Comparison of ENCODE assay signal across 20 cellular contexts in genomic region chr22:46371623-46372226, GRCh38. TPM values are rescaled to one million over a fixed set of nuclear protein-coding genes. Genes with fewer than 3 reads are reported as not detected.
DNase-seq lines count a peak whose midpoint lies in the region; FAIRE-seq and TF ChIP-seq lines count a peak whose summit lies in the region.
"Had no signal": no experiment of that assay in that cellular context is flagged by ENCODE, and none has a peak within 500 bp of the region (broad histone marks: within the 10 kb centered on the region; RNA-seq: fewer than 3 reads in every experiment).

No MANE protein-coding gene starts in this region.

- no peaks in the 10 kb centered on the region for H3K79me2 ChIP-seq in astrocyte (ENCODE audit: insufficient read depth, low read length)

- H3K4me1 Mint-ChIP-seq in astrocyte (ENCODE audit: low read depth, unreplicated experiment) (no peaks in the 10 kb centered on the region), immature natural killer cell (peaks cover 70 to 72% of the 10 kb centered on the region in 2 donors)

- peaks cover 14% of the 10 kb centered on the region for H3K9me3 Mint-ChIP-seq in astrocyte (ENCODE audit: unreplicated experiment)
- peaks cover 0 to 15% (median 13%) of the 10 kb centered on the region in 6 donors for H3K9me3 Mint-ChIP-seq in immature natural killer cell

- no peaks in the 10 kb centered on the region for H3K27me3 ChIP-seq in astrocyte (ENCODE audit: insufficient read depth, low read length)
- H3K27me3 ChIP-seq: SJCRH30 had no signal

- H3K27ac ChIP-seq in HEK293 (ENCODE audit: extremely low read depth, low read depth, low read length) (no peak overlapping the region), astrocyte (ENCODE audit: low read depth, low read length) (no peak overlapping the region)
- H3K27ac ChIP-seq: BLaER1 treated with 17β-estradiol and CSF1 and Interleukin-3, amounts not matched to agents 10 nM and 100 nM; SJCRH30 had no signal

- no peaks in the 10 kb centered on the region for H3K9me3 ChIP-seq in HEK293 (ENCODE audit: control insufficient read depth, insufficient read depth, low read depth, low read length)
- peaks cover 2% of the 10 kb centered on the region for H3K9me3 ChIP-seq in astrocyte (ENCODE audit: insufficient read depth, low read depth, low read length)

- H4K20me1 ChIP-seq in astrocyte (ENCODE audit: insufficient read depth, low read length): no peaks in the 10 kb centered on the region

- no peak overlapping the region for H3K4me2 ChIP-seq in astrocyte (ENCODE audit: low read length)

- H3K4me3 ChIP-seq in HEK293 (ENCODE audit: low read depth, low read length) (no peak overlapping the region), astrocyte (ENCODE audit: insufficient read depth, low read depth, low read length) (no peak overlapping the region)
- H3K4me3 ChIP-seq: BLaER1 treated with 17β-estradiol and CSF1 and Interleukin-3, amounts not matched to agents 10 nM and 100 nM; SJCRH30 had no signal

- peaks cover 10% of the 10 kb centered on the region for H3K27me3 Mint-ChIP-seq in astrocyte (ENCODE audit: low read depth, unreplicated experiment)
- H3K27me3 Mint-ChIP-seq in immature natural killer cell (ENCODE audit: low read depth in 3 of 3): peaks cover 7 to 17% (median 11%) of the 10 kb centered on the region in 3 donors

- H3K36me3 Mint-ChIP-seq in astrocyte (ENCODE audit: low read depth, unreplicated experiment) (peaks cover 30% of the 10 kb centered on the region), immature natural killer cell (peaks cover 3 to 11% (median 5%) of the 10 kb centered on the region in 3 donors)

- peak overlapping the region; percentile 55 for H3K27ac Mint-ChIP-seq in astrocyte (ENCODE audit: unreplicated experiment)
- peak overlapping the region; percentile 92 to 99 (median 96) for H3K27ac Mint-ChIP-seq in immature natural killer cell

- H3K4me3 Mint-ChIP-seq in astrocyte (ENCODE audit: unreplicated experiment): no peak overlapping the region
- peak overlapping the region; percentile 83 to 90 (median 86) for H3K4me3 Mint-ChIP-seq in immature natural killer cell

- TF ChIP-seq CTCF in HEK293 (tag by site-specific recombination; IDR thresholded peaks at IDR 0.05) (no peak), astrocyte (IDR thresholded peaks at IDR 0.05; ENCODE audit: insufficient read depth, low read depth, low read length) (no peak)

- DNase-seq in astrocyte (ENCODE audit: low read depth): no peak
- no peak for DNase-seq in immature natural killer cell
- no peak for DNase-seq in AG08396 (ENCODE audit: low spot score)
- DNase-seq in HuH-7 (ENCODE audit: low spot score): no peak
- DNase-seq in COLO668 (lab: John Stamatoyannopoulos, UW; ENCODE audit: unreplicated experiment): no peak
- DNase-seq in activated CD4-positive, CD25-positive, alpha-beta regulatory T cell treated with anti-CD3 and anti-CD28 coated beads, Interleukin-2, amount 50 U/mL, for 72 hours: no peak
- DNase-seq: DMS79, H7, Karpas-422, MV-4-11, NCI-H1105 treated with DMSO at 0.1 percent for 48 hours, NCI-H2029 treated with DMSO at 0.1 percent for 48 hours, NCI-H2171, NCI-H345, NCI-H524, NCI-H774, SJCRH30 had no signal

- H2AFZ ChIP-seq in astrocyte (ENCODE audit: low read depth, low read length): no peak overlapping the region

- H3K4me1 ChIP-seq in HEK293 (ENCODE audit: control insufficient read depth, insufficient read depth, low read length) (peaks cover 9% of the 10 kb centered on the region; the same call in 1 of the 2 replicates), astrocyte (ENCODE audit: insufficient read depth, low read length) (peaks cover 7% of the 10 kb centered on the region)

- H3K9ac ChIP-seq in astrocyte (ENCODE audit: low read length): no peak overlapping the region
- H3K9ac ChIP-seq: BLaER1 treated with 17β-estradiol and CSF1 and Interleukin-3, amounts not matched to agents 10 nM and 100 nM had no signal

- H3K36me3 ChIP-seq in HEK293 (ENCODE audit: control insufficient read depth in 2 of 2, insufficient read depth in 1 of 2, low read length in 2 of 2): peaks cover 10 to 24% of the 10 kb centered on the region in 2 experiments; a peak in 2 of 3 replicates
- no peaks in the 10 kb centered on the region for H3K36me3 ChIP-seq in astrocyte (ENCODE audit: insufficient read depth, low read length)
- H3K36me3 ChIP-seq: SJCRH30 had no signal

- CTCF ChIA-PET in HEK293 (lab: Yijun Ruan, JAX): interaction anchor here (0.7 kb wide), 1 partner anchor 18 kb away, joined by 3 read pairs; no protein-coding TSS in a partner anchor

- FAIRE-seq in astrocyte (lab: Jason Lieb, UNC): no peak
- FAIRE-seq: RCC 7860 had no signal

- POLR2A ChIA-PET in HEK293 (lab: Yijun Ruan, JAX): interaction anchor here (0.8 kb wide), 1 partner anchor 13 kb away, joined by 3 read pairs; no protein-coding TSS in a partner anchor

TF ChIP-seq in HEK293, 187 proteins besides CTCF, POLR2A, EP300 and RAD21 (continues in another document):
- TF ChIP-seq, protein P1, sequence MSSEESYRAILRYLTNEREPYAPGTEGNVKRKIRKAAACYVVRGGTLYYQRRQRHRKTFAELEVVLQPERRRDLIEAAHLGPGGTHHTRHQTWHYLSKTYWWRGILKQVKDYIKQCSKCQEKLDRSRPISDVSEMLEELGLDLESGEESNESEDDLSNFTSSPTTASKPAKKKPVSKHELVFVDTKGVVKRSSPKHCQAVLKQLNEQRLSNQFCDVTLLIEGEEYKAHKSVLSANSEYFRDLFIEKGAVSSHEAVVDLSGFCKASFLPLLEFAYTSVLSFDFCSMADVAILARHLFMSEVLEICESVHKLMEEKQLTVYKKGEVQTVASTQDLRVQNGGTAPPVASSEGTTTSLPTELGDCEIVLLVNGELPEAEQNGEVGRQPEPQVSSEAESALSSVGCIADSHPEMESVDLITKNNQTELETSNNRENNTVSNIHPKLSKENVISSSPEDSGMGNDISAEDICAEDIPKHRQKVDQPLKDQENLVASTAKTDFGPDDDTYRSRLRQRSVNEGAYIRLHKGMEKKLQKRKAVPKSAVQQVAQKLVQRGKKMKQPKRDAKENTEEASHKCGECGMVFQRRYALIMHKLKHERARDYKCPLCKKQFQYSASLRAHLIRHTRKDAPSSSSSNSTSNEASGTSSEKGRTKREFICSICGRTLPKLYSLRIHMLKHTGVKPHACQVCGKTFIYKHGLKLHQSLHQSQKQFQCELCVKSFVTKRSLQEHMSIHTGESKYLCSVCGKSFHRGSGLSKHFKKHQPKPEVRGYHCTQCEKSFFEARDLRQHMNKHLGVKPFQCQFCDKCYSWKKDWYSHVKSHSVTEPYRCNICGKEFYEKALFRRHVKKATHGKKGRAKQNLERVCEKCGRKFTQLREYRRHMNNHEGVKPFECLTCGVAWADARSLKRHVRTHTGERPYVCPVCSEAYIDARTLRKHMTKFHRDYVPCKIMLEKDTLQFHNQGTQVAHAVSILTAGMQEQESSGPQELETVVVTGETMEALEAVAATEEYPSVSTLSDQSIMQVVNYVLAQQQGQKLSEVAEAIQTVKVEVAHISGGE (tag by site-specific recombination; conservative IDR thresholded peaks at IDR 0.05; ENCODE audit: low read depth): no peak
- TF ChIP-seq ZNF23 (tag by site-specific recombination; IDR thresholded peaks at IDR 0.05; ENCODE audit: borderline replicate concordance) (no peak), ZNF514 (tag by site-specific recombination; IDR thresholded peaks at IDR 0.05) (no peak), ZBTB17 (tag by site-specific recombination; IDR thresholded peaks at IDR 0.05) (peak; percentile 92), SCRT2 (tag by site-specific recombination; IDR thresholded peaks at IDR 0.05) (no peak), ZNF571 (tag by site-specific recombination; IDR thresholded peaks at IDR 0.05) (0 out of 2 replicates have a peak, but pooled peaks have one; percentile 15), ZBTB48 (tag by site-specific recombination; IDR thresholded peaks at IDR 0.05) (no peak), ZNF175 (tag by site-specific recombination; IDR thresholded peaks at IDR 0.05) (no peak), GLI4 (tag by site-specific recombination; IDR thresholded peaks at IDR 0.05) (no peak), ZNF10 (tag by site-specific recombination; IDR thresholded peaks at IDR 0.05) (no peak), REPIN1 (tag by site-specific recombination; IDR thresholded peaks at IDR 0.05; ENCODE audit: low read depth) (no peak), ZNF654 (tag by site-specific recombination; IDR thresholded peaks at IDR 0.05; ENCODE audit: low read depth) (no peak), ZFHX2 (tag by site-specific recombination; conservative IDR thresholded peaks at IDR 0.05) (peak; percentile 94), ZNF561 (tag by site-specific recombination; IDR thresholded peaks at IDR 0.05; ENCODE audit: borderline replicate concordance) (no peak), ZNF350 (tag by site-specific recombination; IDR thresholded peaks at IDR 0.05) (no peak), MZF1 (tag by site-specific recombination; IDR thresholded peaks at IDR 0.05; ENCODE audit: borderline replicate concordance) (no peak), EGR2 (tag by site-specific recombination; IDR thresholded peaks at IDR 0.05; ENCODE audit: low read depth) (peak; percentile 99), MEIS1 (CRISPR knock-in tag; IDR thresholded peaks at IDR 0.05; ENCODE audit: borderline replicate concordance) (no peak), SALL2 (tag by site-specific recombination; IDR thresholded peaks at IDR 0.05; ENCODE audit: borderline replicate concordance) (0 out of 2 replicates have a peak, but pooled peaks have one; percentile 2), ELK4 (IDR thresholded peaks at IDR 0.05; ENCODE audit: borderline replicate concordance, low read depth, low read length) (no peak), ZNF530 (tag by site-specific recombination; IDR thresholded peaks at IDR 0.05; ENCODE audit: low read depth) (no peak), ZNF366 (tag by site-specific recombination; conservative IDR thresholded peaks at IDR 0.05) (peak; percentile 99), KLF7 (tag by site-specific recombination; IDR thresholded peaks at IDR 0.05; ENCODE audit: borderline replicate concordance) (no peak), ZBTB8A (tag by site-specific recombination; IDR thresholded peaks at IDR 0.05) (no peak), ZNF184 (tag by site-specific recombination; IDR thresholded peaks at IDR 0.05) (no peak)

RNA-seq across cellular contexts. Expression of gene TRMU, which starts 36.2 kb away (rescaled TPM):
- total RNA-seq in astrocyte: 29.6 and 33.4 TPM in 2 replicates
- 10 to 100 TPM; 12.3 to 18.5 (median 16.8) TPM for polyA plus RNA-seq in immature natural killer cell
